ENCODE assay signal across 10 cellular contexts in genomic region chr3:156586905-156587766, GRCh38. TPM values are rescaled to one million over a fixed set of nuclear protein-coding genes. Genes with fewer than 3 reads are reported as not detected.
DNase-seq lines count a peak whose midpoint lies in the region; ATAC-seq, FAIRE-seq and TF ChIP-seq lines count a peak whose summit lies in the region.
"Had no signal": no experiment of that assay in that cellular context is flagged by ENCODE, and none has a peak within 500 bp of the region (broad histone marks: within the 10 kb centered on the region; RNA-seq: fewer than 3 reads in every experiment).

No MANE protein-coding gene starts in this region.

- H3K4me3 Mint-ChIP-seq in immature natural killer cell = no peak overlapping the region
- H3K4me3 Mint-ChIP-seq in activated CD8-positive, alpha-beta T cell treated with anti-CD3 and anti-CD28 coated beads, Interleukin-2, amount 10 ng/mL, durations not matched to agents 7 days and 5 days = no peak overlapping the region
- H3K4me3 Mint-ChIP-seq in stimulated activated naive CD8-positive, alpha-beta T cell treated with anti-CD3 and anti-CD28 coated beads, Interleukin-15, amount 100 ng/mL, for 72 hours = no peak overlapping the region

- H3K4me3 ChIP-seq in K562 = no peak overlapping the region
- H3K4me3 ChIP-seq in spleen = no peak overlapping the region
- H3K4me3 ChIP-seq: stomach had no signal

- H3K4me1 ChIP-seq in K562 (replicated peaks in 1 of 2; ENCODE audit: control insufficient read depth in 2 of 2, insufficient read depth in 2 of 2, low read length in 2 of 2) (peaks cover 0 to 8% of the 10 kb centered on the region in 2 experiments; a peak in 3 of 5 replicates), spleen (peaks cover 0 to 29% (median 1%) of the 10 kb centered on the region in 6 donors)

- intact Hi-C loops in K562 (cut with micrococcal nuclease) = no loop called here
- intact Hi-C loops in spleen (cut with DNase I; ENCODE audit: low total_unique reads) = no loop called here

- H3K9me3 ChIP-seq in K562 (replicated peaks; ENCODE audit: control insufficient read depth, insufficient read depth, low read depth, low read length) (no peaks in the 10 kb centered on the region), spleen (peaks cover 0 to 3% (median 0%) of the 10 kb centered on the region in 8 donors)
- H3K9me3 ChIP-seq: stomach had no signal

- no peaks in the 10 kb centered on the region for H3K4me1 Mint-ChIP-seq in immature natural killer cell
- peaks cover 9% of the 10 kb centered on the region for H3K4me1 Mint-ChIP-seq in activated CD8-positive, alpha-beta T cell treated with anti-CD3 and anti-CD28 coated beads, Interleukin-2, amount 10 ng/mL, durations not matched to agents 7 days and 5 days (ENCODE audit: low read depth)
- H3K4me1 Mint-ChIP-seq in stimulated activated naive CD8-positive, alpha-beta T cell treated with anti-CD3 and anti-CD28 coated beads, Interleukin-15, amount 100 ng/mL, for 72 hours = peaks cover 10% of the 10 kb centered on the region

- CTCF ChIA-PET in K562 (lab: Yijun Ruan, JAX; ENCODE audit: low intra/inter-chr PET ratio) = no interaction called here
- CTCF ChIA-PET in activated CD8-positive, alpha-beta T cell treated with anti-CD3 and anti-CD28 coated beads, Interleukin-2, amount 10 ng/mL, durations not matched to agents 7 days and 5 days (lab: Charles Lee) = no interaction called here

- ATAC-seq in GM19035 (IDR thresholded peaks at IDR 0.05; ENCODE audit: unreplicated experiment) = peak; percentile 45
- peak; percentile 42 for ATAC-seq in HG03108 (IDR thresholded peaks at IDR 0.05; ENCODE audit: unreplicated experiment)
- peak; percentile 53; the same call in 2 of the 3 replicates for ATAC-seq in K562
- no peak for ATAC-seq in activated CD8-positive, alpha-beta T cell treated with anti-CD3 and anti-CD28 coated beads, Interleukin-2, amount 10 ng/mL, durations not matched to agents 7 days and 5 days
- no peak for ATAC-seq in HG03521 (IDR thresholded peaks at IDR 0.05; ENCODE audit: unreplicated experiment)
- no peak for ATAC-seq in stimulated activated naive CD8-positive, alpha-beta T cell treated with anti-CD3 and anti-CD28 coated beads, Interleukin-15, amount 100 ng/mL, for 72 hours

- TF ChIP-seq RAD21 in K562 (CRISPR knock-in tag; conservative IDR thresholded peaks at IDR 0.05 in 1 of 2, IDR thresholded peaks at IDR 0.05 in 1 of 2) = no peak

- 57% methylated on average over 5 of the region's 5 CpGs for WGBS in K562 (ENCODE audit: insufficient coverage, low coverage, missing lambda C conversion rate)
- WGBS in spleen, 5 donors = 49 to 70% (median 55%) methylated on average over 5 of the region's 5 CpGs

- TF ChIP-seq POLR2A in K562 (conservative IDR thresholded peaks at IDR 0.05) = no peak
- no peak for TF ChIP-seq POLR2A in spleen (IDR thresholded peaks at IDR 0.05)

- DNase-seq in K562 (ENCODE audit: extremely low read depth in 1 of 4, low spot score in 3 of 4) (no peak), spleen (no peak), immature natural killer cell (no peak)
- DNase-seq in activated CD8-positive, alpha-beta T cell treated with anti-CD3 and anti-CD28 coated beads, Interleukin-2, amount 10 ng/mL, durations not matched to agents 7 days and 5 days = no peak
- DNase-seq in stimulated activated naive CD8-positive, alpha-beta T cell treated with anti-CD3 and anti-CD28 coated beads, Interleukin-15, amount 100 ng/mL, for 72 hours = no peak
- DNase-seq: DND-41, stomach had no signal

- H3K27ac Mint-ChIP-seq in immature natural killer cell = no peak overlapping the region
- no peak overlapping the region for H3K27ac Mint-ChIP-seq in activated CD8-positive, alpha-beta T cell treated with anti-CD3 and anti-CD28 coated beads, Interleukin-2, amount 10 ng/mL, durations not matched to agents 7 days and 5 days
- no peak overlapping the region for H3K27ac Mint-ChIP-seq in stimulated activated naive CD8-positive, alpha-beta T cell treated with anti-CD3 and anti-CD28 coated beads, Interleukin-15, amount 100 ng/mL, for 72 hours

- H4K20me1 ChIP-seq in K562 (replicated peaks; ENCODE audit: control insufficient read depth, insufficient read depth, low read length) = no peaks in the 10 kb centered on the region

- H3K79me2 ChIP-seq in K562 (ENCODE audit: control insufficient read depth, insufficient read depth, low read length) = no peaks in the 10 kb centered on the region

- H3K27ac ChIP-seq in K562 (ENCODE audit: extremely low read depth, low read depth, low read length) (no peak overlapping the region), spleen (peak overlapping the region; percentile 24 to 75 (median 56))

- TF ChIP-seq EP300 in K562 (IDR thresholded peaks at IDR 0.05; ENCODE audit: low read length) = no peak

- no peak overlapping the region for H3K9ac ChIP-seq in K562 (ENCODE audit: insufficient read depth in 1 of 2, low read depth in 2 of 2, low read length in 2 of 2)

- no peak overlapping the region for H2AFZ ChIP-seq in K562 (ENCODE audit: low read depth, low read length)

- H3K9me1 ChIP-seq in K562 (ENCODE audit: control insufficient read depth, insufficient read depth, low read length) = no peaks in the 10 kb centered on the region

- no peaks in the 10 kb centered on the region for H3K27me3 ChIP-seq in K562 (ENCODE audit: control insufficient read depth in 2 of 2, insufficient read depth in 2 of 2, low read length in 2 of 2)
- no peaks in the 10 kb centered on the region for H3K27me3 ChIP-seq in spleen (replicated peaks in 1 of 7)
- H3K27me3 ChIP-seq: stomach had no signal

- H3K4me2 ChIP-seq in K562 (ENCODE audit: insufficient read depth, low read length) = no peak overlapping the region

- H3K27me3 Mint-ChIP-seq in immature natural killer cell (ENCODE audit: low read depth in 3 of 3) = peaks cover 1 to 9% (median 4%) of the 10 kb centered on the region in 3 donors
- peaks cover 13% of the 10 kb centered on the region for H3K27me3 Mint-ChIP-seq in activated CD8-positive, alpha-beta T cell treated with anti-CD3 and anti-CD28 coated beads, Interleukin-2, amount 10 ng/mL, durations not matched to agents 7 days and 5 days (ENCODE audit: low read depth)
- peaks cover 6% of the 10 kb centered on the region for H3K27me3 Mint-ChIP-seq in stimulated activated naive CD8-positive, alpha-beta T cell treated with anti-CD3 and anti-CD28 coated beads, Interleukin-15, amount 100 ng/mL, for 72 hours

- no peak for TF ChIP-seq CTCF in K562 (IDR thresholded peaks at IDR 0.05 in 2 of 3, conservative IDR thresholded peaks at IDR 0.05 in 1 of 3; ENCODE audit: insufficient read depth in 2 of 3, low read depth in 1 of 3, low read length in 3 of 3)
- TF ChIP-seq CTCF in spleen (IDR thresholded peaks at IDR 0.05 in 8 of 11, conservative IDR thresholded peaks at IDR 0.05 in 3 of 11) = no peak

- BruUV-seq in K562 (replicated peaks; lab: Mats Ljungman, UMichigan) = no TSS peak

- H3K36me3 ChIP-seq in K562 (ENCODE audit: control insufficient read depth, insufficient read depth, low read length) (no peaks in the 10 kb centered on the region), spleen (no peaks in the 10 kb centered on the region)
- H3K36me3 ChIP-seq: stomach had no signal

- peaks cover 0 to 3% (median 0%) of the 10 kb centered on the region in 3 donors for H3K36me3 Mint-ChIP-seq in immature natural killer cell
- H3K36me3 Mint-ChIP-seq in activated CD8-positive, alpha-beta T cell treated with anti-CD3 and anti-CD28 coated beads, Interleukin-2, amount 10 ng/mL, durations not matched to agents 7 days and 5 days (ENCODE audit: low read depth) = peaks cover 2% of the 10 kb centered on the region

- H3K9me3 Mint-ChIP-seq in immature natural killer cell = peaks cover 0 to 4% (median 0%) of the 10 kb centered on the region in 6 donors
- H3K9me3 Mint-ChIP-seq in activated CD8-positive, alpha-beta T cell treated with anti-CD3 and anti-CD28 coated beads, Interleukin-2, amount 10 ng/mL, durations not matched to agents 7 days and 5 days (ENCODE audit: insufficient read depth) = no peaks in the 10 kb centered on the region
- no peaks in the 10 kb centered on the region for H3K9me3 Mint-ChIP-seq in stimulated activated naive CD8-positive, alpha-beta T cell treated with anti-CD3 and anti-CD28 coated beads, Interleukin-15, amount 100 ng/mL, for 72 hours

- in situ Hi-C loops in K562 (cut with MboI) = no loop called here

- POLR2A ChIA-PET in K562 (lab: Yijun Ruan, JAX) = interaction anchor here (1.1 to 2.4 kb wide), 2 partner anchors 13 to 32 kb away, joined by 3 to 7 read pairs; partner anchors contain the start of gene SSR3
- POLR2A ChIA-PET in activated CD8-positive, alpha-beta T cell treated with anti-CD3 and anti-CD28 coated beads, Interleukin-2, amount 10 ng/mL, durations not matched to agents 7 days and 5 days (lab: Charles Lee) = no interaction called here

- FAIRE-seq in K562 (lab: Jason Lieb, UNC) = no peak

TF ChIP-seq in K562, 482 proteins besides CTCF, POLR2A, EP300 and RAD21:
- TF ChIP-seq SPI1 (IDR thresholded peaks at IDR 0.05; ENCODE audit: borderline replicate concordance, low read depth, low read length) (peak; percentile 56; the same call in 1 of the 2 replicates), KHSRP (IDR thresholded peaks at IDR 0.05) (no peak), NFE2L1 (tag; IDR thresholded peaks at IDR 0.05; ENCODE audit: borderline replicate concordance, low read depth) (no peak), CBFA2T3 (IDR thresholded peaks at IDR 0.05) (peak; percentile 37; the same call in 1 of the 2 replicates)

RNA-seq across cellular contexts. Expression of gene SSR3, which starts 32.2 kb away (rescaled TPM):
- total RNA-seq in K562 (2011; cell fraction: chromatin; rRNA removed; ENCODE audit: low replicate concordance) = 161 and 194 TPM in 2 replicates
- total RNA-seq in K562 (2011; cell fraction: nucleolus; rRNA removed) = 173 and 183 TPM in 2 replicates
- total RNA-seq in K562 (2011; cell fraction: nucleoplasm; rRNA removed) = 226 and 257 TPM in 2 replicates
- 104 and 139 TPM in 2 replicates for total RNA-seq in K562 (2014; rRNA removed)
- total RNA-seq in K562 (2014; rRNA removed; fragmentation: Illumina TruSeq; extraction: Trizol) = 330 and 368 TPM in 2 replicates
- total RNA-seq in K562 (2015; rRNA removed; fragmentation: Illumina TruSeq; extraction: Trizol) = 206 and 248 TPM in 2 replicates
- 243 and 257 TPM in 2 replicates for total RNA-seq in K562 (2021)
- 354 and 388 TPM in 2 replicates for polyA plus RNA-seq in K562 (2011; rRNA removed)
- 155 and 228 TPM in 2 replicates for polyA plus RNA-seq in K562 (2011; cell fraction: cytosol; rRNA removed)
- 70.9 and 103 TPM in 2 replicates for polyA plus RNA-seq in K562 (2011; cell fraction: nucleus; rRNA removed)
- polyA plus RNA-seq in K562 (2012) = 284 and 396 TPM in 2 replicates
- polyA plus RNA-seq in K562 (2014; fragmentation: Illumina TruSeq; extraction: Trizol) = 246 and 307 TPM in 2 replicates
- polyA plus RNA-seq in K562 (2014; fragmentation: Nextera tagmentation; extraction: Ambion mirVana) = 100 to 1,000 TPM; 423 to 464 TPM
- 154 and 214 TPM in 2 replicates for polyA plus RNA-seq in K562 (2014; rRNA removed)
- 571 and 620 TPM in 2 replicates for polyA minus RNA-seq in K562 (2011; rRNA and poly(A)+ RNA removed)
- 141 and 146 TPM in 2 replicates for polyA minus RNA-seq in K562 (2011; cell fraction: cytosol; rRNA and poly(A)+ RNA removed)
- polyA minus RNA-seq in K562 (2011; cell fraction: nucleus; rRNA and poly(A)+ RNA removed) = 74.0 and 143 TPM in 2 replicates
- 100 to 1,000 TPM in 4 of 7 donors, 10 to 100 TPM in 3; 88.0 to 123 (median 107) TPM for total RNA-seq in spleen
- 10 to 100 TPM; 36.6 to 72.9 (median 49.0) TPM for polyA plus RNA-seq in spleen
- 100 to 1,000 TPM in 1 of 3 donors, 10 to 100 TPM in 2; 83.8 to 121 (median 93.9) TPM for polyA plus RNA-seq in immature natural killer cell
- total RNA-seq in activated CD8-positive, alpha-beta T cell treated with anti-CD3 and anti-CD28 coated beads, Interleukin-2, amount 10 ng/mL, durations not matched to agents 7 days and 5 days = 100 to 1,000 TPM; 133 to 147 TPM

Comparison
In these comparisons a context has a peak if more than half of its experiments do, and no peak if none do; other contexts are left out.
1. ATAC-seq: peak in GM19035 (single experiment), HG03108 (single experiment) and K562 (single experiment); none in activated CD8-positive, alpha-beta T cell treated with anti-CD3 and anti-CD28 coated beads, Interleukin-2, amount 10 ng/mL, durations not matched to agents 7 days and 5 days (single experiment), HG03521 (single experiment) and stimulated activated naive CD8-positive, alpha-beta T cell treated with anti-CD3 and anti-CD28 coated beads, Interleukin-15, amount 100 ng/mL, for 72 hours (single experiment).